In genomic region chr14:52950410-52950897, GRCh38 we compare ENCODE assay signal across 8 cellular contexts. TPM values are rescaled to one million over a fixed set of nuclear protein-coding genes. Genes with fewer than 3 reads are reported as not detected.
A peak's percentile ranks its signal among the peaks of the same experiment; 100 is the strongest.
DNase-seq lines count a peak whose midpoint lies in the region; ATAC-seq and TF ChIP-seq lines count a peak whose summit lies in the region.

No MANE protein-coding gene starts in this region.

- H3K4me1 Mint-ChIP-seq in activated CD8-positive, alpha-beta memory T cell treated with anti-CD3 and anti-CD28 coated beads, Interleukin-2, amount 10 ng/mL, durations not matched to agents 7 days and 5 days: peaks cover 18% of the 10 kb centered on the region

- no peak for TF ChIP-seq EP300 in transverse colon (IDR thresholded peaks at IDR 0.05; ENCODE audit: low read depth)

- peaks cover 69% of the 10 kb centered on the region for H3K27me3 Mint-ChIP-seq in activated CD8-positive, alpha-beta memory T cell treated with anti-CD3 and anti-CD28 coated beads, Interleukin-2, amount 10 ng/mL, durations not matched to agents 7 days and 5 days

- H3K9me3 Mint-ChIP-seq in activated CD8-positive, alpha-beta memory T cell treated with anti-CD3 and anti-CD28 coated beads, Interleukin-2, amount 10 ng/mL, durations not matched to agents 7 days and 5 days (ENCODE audit: low read depth): no peaks in the 10 kb centered on the region

- WGBS in transverse colon (ENCODE audit: low coverage in 1 of 2), 2 donors: 1% methylated on average over 42 of the region's 56 CpGs; no CpG with 5 or more reads in 1 of the 2 donors

- TF ChIP-seq POLR2A in transverse colon (IDR thresholded peaks at IDR 0.05): no peak

- peak overlapping the region; percentile 61 to 66 for H3K9ac ChIP-seq in mucosa of rectum (ENCODE audit: low read depth in 1 of 2, low read length in 2 of 2)

- peaks cover 15% of the 10 kb centered on the region for H3K36me3 ChIP-seq in MG63
- H3K36me3 ChIP-seq in mucosa of rectum (ENCODE audit: control insufficient read depth in 2 of 2, insufficient read depth in 2 of 2, low read length in 2 of 2): no peaks in the 10 kb centered on the region
- H3K36me3 ChIP-seq in transverse colon: no peaks in the 10 kb centered on the region

- peak; percentile 54 for ATAC-seq in activated CD8-positive, alpha-beta memory T cell treated with anti-CD3 and anti-CD28 coated beads, Interleukin-2, amount 10 ng/mL, durations not matched to agents 7 days and 5 days
- ATAC-seq in esophagus mucosa: peak; percentile 58

- no peak for TF ChIP-seq CTCF in AG09309 (IDR thresholded peaks at IDR 0.05; ENCODE audit: control insufficient read depth, insufficient read depth, low read depth, low read length, missing control alignments)
- no peak for TF ChIP-seq CTCF in transverse colon (IDR thresholded peaks at IDR 0.05)

- H3K27ac Mint-ChIP-seq in activated CD8-positive, alpha-beta memory T cell treated with anti-CD3 and anti-CD28 coated beads, Interleukin-2, amount 10 ng/mL, durations not matched to agents 7 days and 5 days: no peak overlapping the region

- CTCF ChIA-PET in activated CD8-positive, alpha-beta memory T cell treated with anti-CD3 and anti-CD28 coated beads, Interleukin-2, amount 10 ng/mL, durations not matched to agents 7 days and 5 days (lab: Charles Lee): no interaction called here

- H3K4me1 ChIP-seq in mucosa of rectum (ENCODE audit: control insufficient read depth in 2 of 2, insufficient read depth in 2 of 2, low read length in 2 of 2) (peaks cover 0 to 2% of the 10 kb centered on the region in 2 donors), transverse colon (peaks cover 0 to 38% (median 10%) of the 10 kb centered on the region in 4 donors)

- DNase-seq in AG09309 (ENCODE audit: low read depth): no peak
- peak; percentile 12 for DNase-seq in GM19240 (ENCODE audit: insufficient read length, low spot score)
- DNase-seq in MG63: peak; percentile 34
- DNase-seq in activated CD8-positive, alpha-beta memory T cell treated with anti-CD3 and anti-CD28 coated beads, Interleukin-2, amount 10 ng/mL, durations not matched to agents 7 days and 5 days: no peak
- peak; percentile 38 for DNase-seq in transverse colon
- DNase-seq in DMS153 treated with DMSO at 0.1 percent for 48 hours (lab: John Stamatoyannopoulos, UW; ENCODE audit: unreplicated experiment): no peak

- H3K27me3 ChIP-seq in MG63 (no peaks in the 10 kb centered on the region), mucosa of rectum (ENCODE audit: control insufficient read depth in 2 of 2, insufficient read depth in 2 of 2, low read length in 2 of 2) (peaks cover 27 to 37% of the 10 kb centered on the region in 2 donors), transverse colon (peaks cover 54% of the 10 kb centered on the region)

- H3K9me3 ChIP-seq in MG63: no peaks in the 10 kb centered on the region
- no peaks in the 10 kb centered on the region for H3K9me3 ChIP-seq in mucosa of rectum (ENCODE audit: control insufficient read depth in 2 of 2, low read length in 2 of 2)
- H3K9me3 ChIP-seq in transverse colon: no peaks in the 10 kb centered on the region

- H3K4me3 ChIP-seq in AG09309 (ENCODE audit: control insufficient read depth, low read depth, low read length): peak overlapping the region; percentile 86
- H3K4me3 ChIP-seq in MG63: peak overlapping the region; percentile 66
- peak overlapping the region; percentile 75 to 87 for H3K4me3 ChIP-seq in mucosa of rectum (ENCODE audit: low read length in 2 of 2)
- peak overlapping the region; percentile 60 to 96 (median 74) for H3K4me3 ChIP-seq in transverse colon

- intact Hi-C loops in transverse colon (cut with DNase I; ENCODE audit: low total_unique reads): no loop called here

- no peaks in the 10 kb centered on the region for H3K36me3 Mint-ChIP-seq in activated CD8-positive, alpha-beta memory T cell treated with anti-CD3 and anti-CD28 coated beads, Interleukin-2, amount 10 ng/mL, durations not matched to agents 7 days and 5 days

- H3K4me3 Mint-ChIP-seq in activated CD8-positive, alpha-beta memory T cell treated with anti-CD3 and anti-CD28 coated beads, Interleukin-2, amount 10 ng/mL, durations not matched to agents 7 days and 5 days: peak overlapping the region; percentile 83

- H3K27ac ChIP-seq in mucosa of rectum (ENCODE audit: low read depth in 2 of 2, low read length in 2 of 2) (peak overlapping the region; percentile 78 to 84), transverse colon (peak overlapping the region; percentile 94 to 96 (median 94))

- in situ Hi-C loops in transverse colon (cut with MboI; ENCODE audit: low pct_ligation_motif_present in 1 of 4, low pct_unique_long_range_greater_than_20kb in 1 of 4, low sequenced_read_pairs in 3 of 4): loop anchor here in 1 of 4 donors (10.0 kb wide), 1 partner anchor 126 kb away; no protein-coding TSS in a partner anchor

RNA-seq across cellular contexts. Expression of gene FERMT2, which starts 0.4 kb away (rescaled TPM):
- total RNA-seq in MG63 (2014; rRNA removed; shearing (Covaris generic); ENCODE audit: low replicate concordance): 67.7 and 87.8 TPM in 2 replicates
- total RNA-seq in activated CD8-positive, alpha-beta memory T cell treated with anti-CD3 and anti-CD28 coated beads, Interleukin-2, amount 10 ng/mL, durations not matched to agents 7 days and 5 days: 1 to 10 TPM in 1 of 2 experiments, under 1 TPM in 1; 0.41 to 1.9 TPM
- 4.1 TPM for total RNA-seq in esophagus mucosa
- 100 to 1,000 TPM in 1 of 4 donors, 10 to 100 TPM in 3; 38.6 to 186 (median 62.7) TPM for total RNA-seq in transverse colon

Comparison
In these comparisons a context has a peak if more than half of its experiments do, and no peak if none do; other contexts are left out.
1. DNase-seq: peak in GM19240 (single experiment), MG63 (single experiment) and transverse colon (single experiment); none in AG09309 (single experiment), activated CD8-positive, alpha-beta memory T cell treated with anti-CD3 and anti-CD28 coated beads, Interleukin-2, amount 10 ng/mL, durations not matched to agents 7 days and 5 days (single experiment) and DMS153 treated with DMSO at 0.1 percent for 48 hours (single experiment).
2. Peak in every context shown above with its lines, with median percentiles within 50 percentile points of each other: H3K4me3 ChIP-seq.